ENCODE assay signal across 11 cellular contexts in genomic region chr16:70701036-70701435, GRCh38. TPM values are rescaled to one million over a fixed set of nuclear protein-coding genes. Genes with fewer than 3 reads are reported as not detected.
DNase-seq lines count a peak whose midpoint lies in the region; ATAC-seq and TF ChIP-seq lines count a peak whose summit lies in the region.
"Had no signal": no experiment of that assay in that cellular context is flagged by ENCODE, and none has a peak within 500 bp of the region (broad histone marks: within the 10 kb centered on the region; RNA-seq: fewer than 3 reads in every experiment).

No MANE protein-coding gene starts in this region.

- TF ChIP-seq CTCF in brain microvascular endothelial cell (IDR thresholded peaks at IDR 0.05; ENCODE audit: low read depth, low read length, missing control alignments): peak; percentile 24
- TF ChIP-seq CTCF in thyroid gland (IDR thresholded peaks at IDR 0.05): no peak
- no peak for TF ChIP-seq CTCF in colonic mucosa (IDR thresholded peaks at IDR 0.05)

- intact Hi-C loops in thyroid gland (cut with DNase I) (no loop called here), posterior cingulate gyrus (cut with DNase I) (no loop called here), colonic mucosa (cut with DNase I) (no loop called here)

- peak overlapping the region in 1 of 2 donors; percentile 26 for H3K9ac ChIP-seq in colonic mucosa (ENCODE audit: low read depth in 2 of 2, low read length in 2 of 2)

- DNase-seq in NCI-H146 (lab: John Stamatoyannopoulos, UW) (peak; percentile 6), NCI-H146 treated with DMSO at 0.1 percent for 48 hours (lab: John Stamatoyannopoulos, UW; ENCODE audit: unreplicated experiment) (no peak), brain microvascular endothelial cell (no peak), thyroid gland (no peak), posterior cingulate gyrus (no peak), colonic mucosa (no peak)
- DNase-seq: small intestine, WERI-Rb-1 had no signal

- H3K27ac ChIP-seq in brain microvascular endothelial cell (no peak overlapping the region), muscle layer of duodenum (ENCODE audit: low read length) (peak overlapping the region; percentile 92), thyroid gland (peak overlapping the region; percentile 17 to 61 (median 60)), colonic mucosa (no peak overlapping the region)
- H3K27ac ChIP-seq: WERI-Rb-1 had no signal

- 79 to 93% methylated on average over 3 of the region's 3 CpGs for WGBS in thyroid gland, 2 donors

- H3K36me3 ChIP-seq in brain microvascular endothelial cell (replicated peaks) (no peaks in the 10 kb centered on the region), muscle layer of duodenum (ENCODE audit: control insufficient read depth in 1 of 2, insufficient read depth in 2 of 2, low read length in 2 of 2) (peaks cover 0 to 3% of the 10 kb centered on the region in 2 donors), thyroid gland (peaks cover 0 to 4% of the 10 kb centered on the region in 2 donors), colonic mucosa (no peaks in the 10 kb centered on the region)

- in situ Hi-C loops in brain microvascular endothelial cell (cut with HindIII; ENCODE audit: low pct_ligation_motif_present, low sequenced_read_pairs): no loop called here

- ATAC-seq in HG03280 (IDR thresholded peaks at IDR 0.05; ENCODE audit: unreplicated experiment): no peak

- TF ChIP-seq POLR2A in thyroid gland (IDR thresholded peaks at IDR 0.05): no peak

- H3K4me3 ChIP-seq in brain microvascular endothelial cell (ENCODE audit: low read depth, low read length) (no peak overlapping the region), muscle layer of duodenum (ENCODE audit: low read depth in 1 of 2, low read length in 2 of 2) (no peak overlapping the region), thyroid gland (replicated peaks in 1 of 3) (no peak overlapping the region), colonic mucosa (no peak overlapping the region)

- H3K9me3 ChIP-seq in muscle layer of duodenum (ENCODE audit: control insufficient read depth in 1 of 2, low read length in 2 of 2): no peaks in the 10 kb centered on the region
- no peaks in the 10 kb centered on the region for H3K9me3 ChIP-seq in thyroid gland
- H3K9me3 ChIP-seq in colonic mucosa: no peaks in the 10 kb centered on the region

- H3K4me1 ChIP-seq in muscle layer of duodenum (ENCODE audit: control insufficient read depth in 1 of 2, insufficient read depth in 2 of 2, low read length in 2 of 2): peaks cover 18 to 70% of the 10 kb centered on the region in 2 donors
- peaks cover 15 to 61% of the 10 kb centered on the region in 2 donors for H3K4me1 ChIP-seq in thyroid gland
- H3K4me1 ChIP-seq in colonic mucosa: peaks cover under 1% of the 10 kb centered on the region

- H3K27me3 ChIP-seq in brain microvascular endothelial cell (replicated peaks): no peaks in the 10 kb centered on the region
- no peaks in the 10 kb centered on the region for H3K27me3 ChIP-seq in muscle layer of duodenum (ENCODE audit: low read depth, low read length)
- no peaks in the 10 kb centered on the region for H3K27me3 ChIP-seq in thyroid gland
- no peaks in the 10 kb centered on the region for H3K27me3 ChIP-seq in colonic mucosa

RNA-seq across cellular contexts. Expression of gene MTSS2, which starts 15.2 kb away (rescaled TPM):
- total RNA-seq in thyroid gland (10 to 100 TPM; 11.3 to 39.8 (median 26.7) TPM), colonic mucosa (10 to 100 TPM; 15.5 to 25.3 TPM)

RNA-seq across cellular contexts. Expression of gene IL34, which starts 54.7 kb away (rescaled TPM):
- total RNA-seq in thyroid gland (1 to 10 TPM; 3.5 to 9.6 (median 5.0) TPM), colonic mucosa (1 to 10 TPM; 1.1 to 2.8 TPM)
- total RNA-seq: NCI-H460 had no signal

Comparison
In these comparisons a context has a peak if more than half of its experiments do, and no peak if none do; other contexts are left out.
1. H3K27ac ChIP-seq: peak in muscle layer of duodenum (single experiment) and thyroid gland (3 of 3); none in brain microvascular endothelial cell (single experiment) and colonic mucosa (single experiment).